Comparison of ENCODE assay signal across 8 cellular contexts in genomic region chr22:37640591-37641250, GRCh38. TPM values are rescaled to one million over a fixed set of nuclear protein-coding genes. Genes with fewer than 3 reads are reported as not detected.
DNase-seq lines count a peak whose midpoint lies in the region; ATAC-seq, FAIRE-seq and TF ChIP-seq lines count a peak whose summit lies in the region.

No MANE protein-coding gene starts in this region.

- no peaks in the 10 kb centered on the region for H3K9me3 ChIP-seq in muscle layer of duodenum (ENCODE audit: control insufficient read depth in 1 of 2, low read length in 2 of 2)

- DNase-seq in AG10803 (ENCODE audit: low read depth): no peak
- DNase-seq in bronchial epithelial cell (ENCODE audit: low read depth): peak; percentile 79
- DNase-seq in NCI-H2081 (lab: John Stamatoyannopoulos, UW): no peak
- DNase-seq in stimulated activated CD4-positive, alpha-beta T cell treated with anti-CD3 and anti-CD28 coated beads, Interleukin-2, amount 100 ng/mL, for 24 hours: no peak
- no peak for DNase-seq in activated CD8-positive, alpha-beta memory T cell treated with anti-CD3 and anti-CD28 coated beads, Interleukin-2, amount 50 U/mL, for 4 hours

- H3K9me3 Mint-ChIP-seq in IgD-negative memory B cell: no peaks in the 10 kb centered on the region

- peaks cover 4 to 28% of the 10 kb centered on the region in 2 donors for H3K4me1 ChIP-seq in muscle layer of duodenum (ENCODE audit: control insufficient read depth in 1 of 2, insufficient read depth in 2 of 2, low read length in 2 of 2)

- H3K27me3 ChIP-seq in bronchial epithelial cell (ENCODE audit: control insufficient read depth, insufficient read depth, low read length) (no peaks in the 10 kb centered on the region), muscle layer of duodenum (ENCODE audit: low read depth, low read length) (no peaks in the 10 kb centered on the region)

- H3K4me1 Mint-ChIP-seq in IgD-negative memory B cell: peaks cover 26 to 41% (median 33%) of the 10 kb centered on the region in 3 donors

- H3K4me3 Mint-ChIP-seq in IgD-negative memory B cell: peak overlapping the region; percentile 92 to 99 (median 96)

- no peaks in the 10 kb centered on the region for H3K27me3 Mint-ChIP-seq in IgD-negative memory B cell

- FAIRE-seq in bronchial epithelial cell (lab: Jason Lieb, UNC): no peak

- ATAC-seq in GM21423 (IDR thresholded peaks at IDR 0.05; ENCODE audit: unreplicated experiment): no peak

- H3K36me3 ChIP-seq in bronchial epithelial cell (ENCODE audit: control insufficient read depth, insufficient read depth, low read length) (peaks cover 37% of the 10 kb centered on the region), muscle layer of duodenum (ENCODE audit: control insufficient read depth in 1 of 2, insufficient read depth in 2 of 2, low read length in 2 of 2) (peaks cover 3 to 4% of the 10 kb centered on the region in 2 donors)

- peak overlapping the region; percentile 79 for H3K27ac ChIP-seq in muscle layer of duodenum (ENCODE audit: low read length)

- no peak for TF ChIP-seq CTCF in AG10803 (conservative IDR thresholded peaks at IDR 0.05; ENCODE audit: low read length)
- TF ChIP-seq CTCF in bronchial epithelial cell (IDR thresholded peaks at IDR 0.05; ENCODE audit: insufficient read depth, low read length, severe bottlenecking): no peak

- peak overlapping the region; percentile 80 to 90 (median 88) for H3K27ac Mint-ChIP-seq in IgD-negative memory B cell

- H3K36me3 Mint-ChIP-seq in IgD-negative memory B cell: no peaks in the 10 kb centered on the region

- H3K4me3 ChIP-seq in AG10803 (ENCODE audit: low read length) (peak overlapping the region; percentile 63), bronchial epithelial cell (ENCODE audit: low read depth, low read length) (peak overlapping the region; percentile 92), muscle layer of duodenum (ENCODE audit: low read depth in 1 of 2, low read length in 2 of 2) (peak overlapping the region; percentile 67 to 68)

RNA-seq across cellular contexts. Expression of gene SH3BP1, which starts 1.3 kb away (rescaled TPM):
- polyA plus RNA-seq in IgD-negative memory B cell: 14.7 TPM
- 15.5 and 15.6 TPM in 2 replicates for total RNA-seq in bronchial epithelial cell

RNA-seq across cellular contexts. Expression of gene PDXP, which starts 17.8 kb away (rescaled TPM):
- polyA plus RNA-seq in IgD-negative memory B cell: 2.4 TPM
- 2.2 and 3.4 TPM in 2 replicates for total RNA-seq in bronchial epithelial cell

RNA-seq across cellular contexts. Expression of gene GGA1, which starts 32.1 kb away (rescaled TPM):
- 31.3 TPM for polyA plus RNA-seq in IgD-negative memory B cell
- 36.1 and 41.5 TPM in 2 replicates for total RNA-seq in bronchial epithelial cell

RNA-seq across cellular contexts. Expression of gene LGALS1, which starts 34.7 kb away (rescaled TPM):
- polyA plus RNA-seq in IgD-negative memory B cell: 314 TPM
- 1,816 and 1,987 TPM in 2 replicates for total RNA-seq in bronchial epithelial cell

RNA-seq across cellular contexts. Expression of gene NOL12, which starts 45.4 kb away (rescaled TPM):
- polyA plus RNA-seq in IgD-negative memory B cell: 47.0 TPM
- 39.8 and 50.1 TPM in 2 replicates for total RNA-seq in bronchial epithelial cell
